In genomic region chr18:62329676-62330454, GRCh38 we compare ENCODE assay signal across 9 cellular contexts. TPM values are rescaled to one million over a fixed set of nuclear protein-coding genes. Genes with fewer than 3 reads are reported as not detected.
DNase-seq lines count a peak whose midpoint lies in the region; ATAC-seq and TF ChIP-seq lines count a peak whose summit lies in the region.
"Had no signal": no experiment of that assay in that cellular context is flagged by ENCODE, and none has a peak within 500 bp of the region (broad histone marks: within the 10 kb centered on the region; RNA-seq: fewer than 3 reads in every experiment).

No MANE protein-coding gene starts in this region.

- H3K4me3 Mint-ChIP-seq in WTC11: no peak overlapping the region
- H3K4me3 Mint-ChIP-seq in stimulated activated effector memory CD8-positive, alpha-beta T cell treated with anti-CD3 and anti-CD28 coated beads, Interleukin-12 subunit alpha, Interleukin-12 subunit beta, amount 100 ng/mL, for 72 hours: peak overlapping the region; percentile 21

- no peaks in the 10 kb centered on the region for H3K36me3 Mint-ChIP-seq in WTC11
- H3K36me3 Mint-ChIP-seq in stimulated activated effector memory CD8-positive, alpha-beta T cell treated with anti-CD3 and anti-CD28 coated beads, Interleukin-12 subunit alpha, Interleukin-12 subunit beta, amount 100 ng/mL, for 72 hours: no peaks in the 10 kb centered on the region

- DNase-seq in NCI-H146 (lab: John Stamatoyannopoulos, UW) (peak; percentile 54), NCI-H146 treated with DMSO at 0.1 percent for 48 hours (lab: John Stamatoyannopoulos, UW; ENCODE audit: unreplicated experiment) (no peak), WTC11 (ENCODE audit: low spot score) (no peak), foreskin melanocyte (peak; percentile 15), activated gamma-delta T cell treated with Interleukin-2 at 50 U/mL for 16 hours (no peak), NCI-H446 treated with DMSO at 0.1 percent for 48 hours (lab: John Stamatoyannopoulos, UW) (no peak)
- peak in 1 of 2 donors; percentile 47 for DNase-seq in stimulated activated effector memory CD8-positive, alpha-beta T cell treated with anti-CD3 and anti-CD28 coated beads, Interleukin-12 subunit alpha, Interleukin-12 subunit beta, amount 100 ng/mL, for 72 hours (ENCODE audit: low spot score in 2 of 2)
- DNase-seq: Karpas-422 had no signal

- CTCF ChIA-PET in WTC11 (lab: Charles Lee): interaction anchor here (0.8 kb wide), 1 partner anchor 9 kb away, joined by 3 read pairs; no protein-coding TSS in a partner anchor

- TF ChIP-seq CTCF in WTC11 (IDR thresholded peaks at IDR 0.05): no peak

- POLR2A ChIA-PET in WTC11 (lab: Charles Lee): no interaction called here

- peaks cover 30% of the 10 kb centered on the region for H3K27me3 Mint-ChIP-seq in WTC11 (ENCODE audit: low read depth)

- peaks cover 35% of the 10 kb centered on the region for H3K4me1 Mint-ChIP-seq in WTC11
- peaks cover 44% of the 10 kb centered on the region for H3K4me1 Mint-ChIP-seq in stimulated activated effector memory CD8-positive, alpha-beta T cell treated with anti-CD3 and anti-CD28 coated beads, Interleukin-12 subunit alpha, Interleukin-12 subunit beta, amount 100 ng/mL, for 72 hours

- H3K9me3 Mint-ChIP-seq in WTC11: no peaks in the 10 kb centered on the region
- H3K9me3 Mint-ChIP-seq in stimulated activated effector memory CD8-positive, alpha-beta T cell treated with anti-CD3 and anti-CD28 coated beads, Interleukin-12 subunit alpha, Interleukin-12 subunit beta, amount 100 ng/mL, for 72 hours: no peaks in the 10 kb centered on the region

- H3K27ac Mint-ChIP-seq in WTC11: no peak overlapping the region; the same call in 1 of the 2 replicates
- no peak overlapping the region for H3K27ac Mint-ChIP-seq in stimulated activated effector memory CD8-positive, alpha-beta T cell treated with anti-CD3 and anti-CD28 coated beads, Interleukin-12 subunit alpha, Interleukin-12 subunit beta, amount 100 ng/mL, for 72 hours

- peak; percentile 13 for ATAC-seq in WTC11
- peak; percentile 86 for ATAC-seq in stimulated activated effector memory CD8-positive, alpha-beta T cell treated with anti-CD3 and anti-CD28 coated beads, Interleukin-12 subunit alpha, Interleukin-12 subunit beta, amount 100 ng/mL, for 72 hours
- no peak for ATAC-seq in HG03139 (IDR thresholded peaks at IDR 0.05; ENCODE audit: unreplicated experiment)

TF ChIP-seq in WTC11, 78 proteins besides CTCF, POLR2A, EP300 and RAD21:
- TF ChIP-seq USF1 (CRISPR knock-in tag; IDR thresholded peaks at IDR 0.05) (no peak), ZNF396 (CRISPR knock-in tag; IDR thresholded peaks at IDR 0.05; ENCODE audit: borderline replicate concordance) (no peak), JUN (CRISPR knock-in tag; IDR thresholded peaks at IDR 0.05) (no peak), STAT6 (CRISPR knock-in tag; conservative IDR thresholded peaks at IDR 0.05; ENCODE audit: low read depth) (no peak), ZNF281 (CRISPR knock-in tag; IDR thresholded peaks at IDR 0.05) (no peak), ATF1 (CRISPR knock-in tag; IDR thresholded peaks at IDR 0.05) (no peak), FOXP1 (CRISPR knock-in tag; IDR thresholded peaks at IDR 0.05; ENCODE audit: borderline replicate concordance) (no peak), NR1H2 (CRISPR knock-in tag; IDR thresholded peaks at IDR 0.05) (no peak), TCF7 (CRISPR knock-in tag; IDR thresholded peaks at IDR 0.05; ENCODE audit: low read depth) (no peak), FOXK1 (CRISPR knock-in tag; IDR thresholded peaks at IDR 0.05) (no peak), FOXP4 (CRISPR knock-in tag; IDR thresholded peaks at IDR 0.05) (no peak), ESRRA (CRISPR knock-in tag; IDR thresholded peaks at IDR 0.05; ENCODE audit: borderline replicate concordance) (no peak), ZNF263 (CRISPR knock-in tag; IDR thresholded peaks at IDR 0.05; ENCODE audit: low read depth) (no peak), SP1 (CRISPR knock-in tag; conservative IDR thresholded peaks at IDR 0.05) (no peak)
TF ChIP-seq in WTC11: peak in this region for 0.

RNA-seq across cellular contexts. Expression of gene TNFRSF11A, which starts 4.8 kb away (rescaled TPM):
- 3.9 to 4.9 TPM (median 4.7 TPM) in 3 replicates for total RNA-seq in WTC11 (2021)

Comparison
In these comparisons a context has a peak if more than half of its experiments do, and no peak if none do; other contexts are left out.
1. DNase-seq: peak in NCI-H146 (single experiment) and foreskin melanocyte (single experiment); none in NCI-H146 treated with DMSO at 0.1 percent for 48 hours (single experiment), WTC11 (single experiment), activated gamma-delta T cell treated with Interleukin-2 at 50 U/mL for 16 hours (single experiment) and NCI-H446 treated with DMSO at 0.1 percent for 48 hours (single experiment).